ENCODE assay signal across 17 cellular contexts in genomic region chr5:176895829-176896228, GRCh38. TPM values are rescaled to one million over a fixed set of nuclear protein-coding genes. Genes with fewer than 3 reads are reported as not detected.
DNase-seq lines count a peak whose midpoint lies in the region; ATAC-seq, FAIRE-seq and TF ChIP-seq lines count a peak whose summit lies in the region.
"Had no signal": no experiment of that assay in that cellular context is flagged by ENCODE, and none has a peak within 500 bp of the region (broad histone marks: within the 10 kb centered on the region; RNA-seq: fewer than 3 reads in every experiment).

No MANE protein-coding gene starts in this region.

- TF ChIP-seq EP300 in K562 (IDR thresholded peaks at IDR 0.05; ENCODE audit: low read length): no peak

- in situ Hi-C loops in K562 (cut with MboI): no loop called here

- WGBS in K562 (ENCODE audit: insufficient coverage, low coverage, missing lambda C conversion rate): 26% methylated on average over 4 of the region's 4 CpGs
- 74% methylated on average over 4 of the region's 4 CpGs for WGBS in prostate gland

- CTCF ChIA-PET in GM10248 (lab: Yijun Ruan, JAX) (interaction anchor here (1.0 kb wide), 1 partner anchor 16 kb away, joined by 3 read pairs; no protein-coding TSS in a partner anchor), K562 (lab: Yijun Ruan, JAX; ENCODE audit: low intra/inter-chr PET ratio) (no interaction called here), A673 (lab: Charles Lee) (no interaction called here)

- no peak for TF ChIP-seq POLR2A in K562 (conservative IDR thresholded peaks at IDR 0.05)
- no peak for TF ChIP-seq POLR2A in prostate gland (IDR thresholded peaks at IDR 0.05)

- H3K9ac ChIP-seq in K562 (ENCODE audit: insufficient read depth in 1 of 2, low read depth in 2 of 2, low read length in 2 of 2): no peak overlapping the region
- H3K9ac ChIP-seq: BLaER1 had no signal

- H3K36me3 ChIP-seq in K562 (ENCODE audit: control insufficient read depth, insufficient read depth, low read length) (no peaks in the 10 kb centered on the region), prostate gland (no peaks in the 10 kb centered on the region), A673 (ENCODE audit: insufficient read depth, low read length, poor library complexity, severe bottlenecking) (no peaks in the 10 kb centered on the region)

- intact Hi-C loops in K562 (cut with micrococcal nuclease) (loop anchor here (10.0 kb wide), 1 partner anchor 219 kb away; no protein-coding TSS in a partner anchor), prostate gland (cut with DNase I) (no loop called here), A673 (cut with micrococcal nuclease; ENCODE audit: unreplicated experiment) (no loop called here)

- FAIRE-seq in K562 (lab: Jason Lieb, UNC): no peak
- no peak for FAIRE-seq in HTR-8/SVneo (lab: Jason Lieb, UNC)
- FAIRE-seq: GM12878, GM18507 had no signal

- H3K9me3 ChIP-seq in K562 (replicated peaks; ENCODE audit: control insufficient read depth, insufficient read depth, low read depth, low read length): no peaks in the 10 kb centered on the region
- H3K9me3 ChIP-seq in prostate gland: no peaks in the 10 kb centered on the region
- H3K9me3 ChIP-seq in A673 (ENCODE audit: low read depth, low read length, poor library complexity, severe bottlenecking): no peaks in the 10 kb centered on the region
- H3K9me3 ChIP-seq: BLaER1 had no signal

- TF ChIP-seq CTCF in GM10248 (IDR thresholded peaks at IDR 0.05; ENCODE audit: control extremely low read depth, extremely low read depth, low read depth, missing control alignments) (no peak), K562 (IDR thresholded peaks at IDR 0.05 in 2 of 3, conservative IDR thresholded peaks at IDR 0.05 in 1 of 3; ENCODE audit: insufficient read depth in 2 of 3, low read depth in 1 of 3, low read length in 3 of 3) (0 out of 6 replicates have a peak, but pooled peaks of 1 of the 3 experiments have one; percentile 12), prostate gland (IDR thresholded peaks at IDR 0.05) (no peak), A673 (conservative IDR thresholded peaks at IDR 0.05; ENCODE audit: low read depth, low read length) (no peak)

- H3K27ac ChIP-seq in K562 (ENCODE audit: extremely low read depth, low read depth, low read length): no peak overlapping the region
- H3K27ac ChIP-seq in prostate gland: no peak overlapping the region
- no peak overlapping the region for H3K27ac ChIP-seq in A673 (ENCODE audit: low read depth, low read length, poor library complexity, severe bottlenecking)
- H3K27ac ChIP-seq: 22Rv1, BLaER1 had no signal

- peak; percentile 53 for ATAC-seq in K562
- ATAC-seq: GM12878 had no signal

- peak; percentile 28 for DNase-seq in DMS53 (lab: John Stamatoyannopoulos, UW)
- no peak for DNase-seq in DMS53 treated with DMSO at 0.1 percent for 48 hours (lab: John Stamatoyannopoulos, UW; ENCODE audit: unreplicated experiment)
- DNase-seq in GM10248 (ENCODE audit: extremely low spot score): peak; percentile 10
- no peak for DNase-seq in K562 (ENCODE audit: extremely low read depth in 1 of 4, low spot score in 3 of 4)
- DNase-seq in prostate gland (ENCODE audit: low spot score): peak; percentile 2
- DNase-seq in HTR-8/SVneo (ENCODE audit: insufficient read length, low spot score): no peak
- DNase-seq in A673 (ENCODE audit: low spot score): no peak
- no peak for DNase-seq in NCI-H1417 (lab: John Stamatoyannopoulos, UW)
- DNase-seq: NCI-H1092 treated with DMSO at 0.1 percent for 48 hours, NCI-H187 treated with DMSO at 0.1 percent for 48 hours, NCI-H510A treated with DMSO at 0.1 percent for 48 hours had no signal

- peaks cover 12 to 39% of the 10 kb centered on the region in 2 experiments; a peak in 4 of 5 replicates for H3K27me3 ChIP-seq in K562 (ENCODE audit: control insufficient read depth in 2 of 2, insufficient read depth in 2 of 2, low read length in 2 of 2)
- H3K27me3 ChIP-seq in prostate gland (replicated peaks; ENCODE audit: insufficient read depth): no peaks in the 10 kb centered on the region
- H3K27me3 ChIP-seq in A673 (replicated peaks; ENCODE audit: insufficient read depth, low read depth, low read length, poor library complexity): no peaks in the 10 kb centered on the region

- POLR2A ChIA-PET in GM10248 (lab: Yijun Ruan, JAX): no interaction called here
- POLR2A ChIA-PET in K562 (lab: Yijun Ruan, JAX): no interaction called here
- POLR2A ChIA-PET in A673 (lab: Charles Lee; ENCODE audit: low non-redundant PET): interaction anchor here (0.8 kb wide), 1 partner anchor 33 kb away, joined by 4 read pairs; no protein-coding TSS in a partner anchor

- no peaks in the 10 kb centered on the region for H3K79me2 ChIP-seq in K562 (ENCODE audit: control insufficient read depth, insufficient read depth, low read length)

- no peaks in the 10 kb centered on the region for H3K9me1 ChIP-seq in K562 (ENCODE audit: control insufficient read depth, insufficient read depth, low read length)

- BruUV-seq in K562 (replicated peaks; lab: Mats Ljungman, UMichigan) (no TSS peak), A673 (replicated peaks; lab: Mats Ljungman, UMichigan) (no TSS peak)

- H3K4me1 ChIP-seq in K562 (replicated peaks in 1 of 2; ENCODE audit: control insufficient read depth in 2 of 2, insufficient read depth in 2 of 2, low read length in 2 of 2) (no peaks in the 10 kb centered on the region), prostate gland (replicated peaks) (no peaks in the 10 kb centered on the region), A673 (ENCODE audit: insufficient read depth, low read length, poor library complexity, severe bottlenecking) (no peaks in the 10 kb centered on the region)

- peak in 1 of 2 experiments; percentile 28; a peak in 1 of 4 replicates for TF ChIP-seq RAD21 in K562 (CRISPR knock-in tag; conservative IDR thresholded peaks at IDR 0.05 in 1 of 2, IDR thresholded peaks at IDR 0.05 in 1 of 2)

- no peaks in the 10 kb centered on the region for H4K20me1 ChIP-seq in K562 (replicated peaks; ENCODE audit: control insufficient read depth, insufficient read depth, low read length)

- H3K4me3 ChIP-seq in K562: no peak overlapping the region
- no peak overlapping the region for H3K4me3 ChIP-seq in prostate gland
- no peak overlapping the region for H3K4me3 ChIP-seq in A673 (ENCODE audit: low read depth, low read length, poor library complexity, severe bottlenecking)
- H3K4me3 ChIP-seq: BLaER1, GM12878 had no signal

- H2AFZ ChIP-seq in K562 (ENCODE audit: low read depth, low read length): no peak overlapping the region

- H3K4me2 ChIP-seq in K562 (ENCODE audit: insufficient read depth, low read length): no peak overlapping the region
- H3K4me2 ChIP-seq: BLaER1 had no signal

TF ChIP-seq in K562, 482 proteins besides CTCF, POLR2A, EP300 and RAD21:
- no peak for TF ChIP-seq ZKSCAN3 (CRISPR knock-in tag; IDR thresholded peaks at IDR 0.05)
- no peak for TF ChIP-seq HMGN3 (IDR thresholded peaks at IDR 0.05; ENCODE audit: borderline replicate concordance, extremely low read depth, insufficient read length, low read depth, low read length)
- TF ChIP-seq MTA3 (IDR thresholded peaks at IDR 0.05; ENCODE audit: borderline replicate concordance): no peak
- no peak for TF ChIP-seq XRCC3 (IDR thresholded peaks at IDR 0.05)
- TF ChIP-seq ATF7 (IDR thresholded peaks at IDR 0.05): no peak
- no peak for TF ChIP-seq RBM39 (optimal IDR thresholded peaks at IDR 0.05; ENCODE audit: low read depth, low read length)

RNA-seq across cellular contexts. Expression of gene HK3, which starts 3.3 kb away (rescaled TPM):
- not detected in 2 replicates for total RNA-seq in K562 (2011; cell fraction: chromatin; rRNA removed; ENCODE audit: low replicate concordance)
- not detected in 2 replicates for total RNA-seq in K562 (2011; cell fraction: nucleolus; rRNA removed)
- not detected in 2 replicates for total RNA-seq in K562 (2011; cell fraction: nucleoplasm; rRNA removed)
- total RNA-seq in K562 (2014; rRNA removed): 0.08 TPM in 1 of 2 replicates, not detected in the other
- not detected in 2 replicates for total RNA-seq in K562 (2014; rRNA removed; fragmentation: Illumina TruSeq; extraction: Trizol)
- not detected in 2 replicates for total RNA-seq in K562 (2015; rRNA removed; fragmentation: Illumina TruSeq; extraction: Trizol)
- 0.16 TPM in 1 of 2 replicates, not detected in the other for total RNA-seq in K562 (2021)
- not detected in 2 replicates for polyA plus RNA-seq in K562 (2011; rRNA removed)
- polyA plus RNA-seq in K562 (2011; cell fraction: cytosol; rRNA removed): not detected in 2 replicates
- polyA plus RNA-seq in K562 (2011; cell fraction: nucleus; rRNA removed): 0.06 and 0.08 TPM in 2 replicates
- not detected in 2 replicates for polyA plus RNA-seq in K562 (2012)
- polyA plus RNA-seq in K562 (2014; fragmentation: Illumina TruSeq; extraction: Trizol): not detected in 2 replicates
- polyA plus RNA-seq in K562 (2014; fragmentation: Nextera tagmentation; extraction: Ambion mirVana): not detected
- polyA plus RNA-seq in K562 (2014; rRNA removed): not detected in 2 replicates
- not detected in 2 replicates for polyA minus RNA-seq in K562 (2011; rRNA and poly(A)+ RNA removed)
- not detected in 2 replicates for polyA minus RNA-seq in K562 (2011; cell fraction: cytosol; rRNA and poly(A)+ RNA removed)
- polyA minus RNA-seq in K562 (2011; cell fraction: nucleus; rRNA and poly(A)+ RNA removed): not detected in 2 replicates
- 1 to 10 TPM in 1 of 2 donors, under 1 TPM in 1; 0.50 to 4.7 TPM for total RNA-seq in prostate gland
- total RNA-seq in A673 (2021): 0.15 and 0.84 TPM in 2 replicates
- total RNA-seq: HT1080, SK-MEL-5 had no signal

Comparison
In these comparisons a context has a peak if more than half of its experiments do, and no peak if none do; other contexts are left out.
1. DNase-seq: peak in DMS53 (single experiment), GM10248 (single experiment) and prostate gland (single experiment); none in DMS53 treated with DMSO at 0.1 percent for 48 hours (single experiment), K562 (0 of 4), HTR-8/SVneo (single experiment), A673 (single experiment) and NCI-H1417 (0 of 3).